ENCODE assay signal across 8 cellular contexts in the genomic region with DNA sequence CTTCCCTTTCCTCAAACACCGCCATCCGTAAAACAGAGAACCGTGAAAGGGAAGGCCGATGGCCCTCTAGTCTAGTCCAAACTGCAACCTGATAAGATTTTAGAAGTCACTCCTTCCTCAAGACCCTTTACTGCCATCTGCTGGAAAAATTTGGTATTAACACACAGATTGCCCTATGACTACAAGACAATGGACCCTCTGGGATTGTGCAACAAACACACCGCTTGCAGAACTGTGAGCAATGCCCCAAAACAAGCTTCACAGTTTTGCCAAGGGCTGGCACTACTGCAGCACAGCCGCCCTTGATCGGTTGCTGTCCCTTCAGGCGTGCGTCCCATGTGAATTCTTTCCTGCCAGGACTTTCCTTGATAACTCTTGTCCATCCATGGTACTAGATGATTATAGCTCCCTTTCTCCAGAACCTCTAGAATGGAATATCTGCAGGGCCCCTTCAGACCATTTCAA. TPM values are rescaled to one million over a fixed set of nuclear protein-coding genes. Genes with fewer than 3 reads are reported as not detected.
A peak's percentile ranks its signal among the peaks of the same experiment; 100 is the strongest.
DNase-seq lines count a peak whose midpoint lies in the region; ATAC-seq and TF ChIP-seq lines count a peak whose summit lies in the region.

No MANE protein-coding gene starts in this region.

- H3K27ac ChIP-seq in CD4-positive, alpha-beta T cell (ENCODE audit: low read depth, low read length) = no peak overlapping the region

- H3K4me1 Mint-ChIP-seq in CD4-positive, alpha-beta T cell (ENCODE audit: low read depth) = peaks cover 5% of the 10 kb centered on the region

- no peaks in the 10 kb centered on the region for H3K9me3 ChIP-seq in CD4-positive, alpha-beta T cell (ENCODE audit: control insufficient read depth, low read length)

- DNase-seq in CD4-positive, alpha-beta T cell = peak in 6 of 10 experiments; percentile 7 to 45 (median 13)
- DNase-seq in NCI-H2107 (lab: John Stamatoyannopoulos, UW) (peak; percentile 70), T1000 (lab: John Stamatoyannopoulos, UW) (peak; percentile 100), left colon (peak; percentile 23 to 30)
- DNase-seq in central memory CD4-positive, alpha-beta T cell = peak; percentile 62
- peak in 2 of 3 donors; percentile 33 to 52 for DNase-seq in stimulated activated CD4-positive, alpha-beta T cell treated with anti-CD3 and anti-CD28 coated beads, TNF-alpha, amount 100 ng/mL, for 48 hours (ENCODE audit: low read depth in 3 of 3)

- CTCF ChIA-PET in CD4-positive, alpha-beta T cell (lab: Charles Lee) = no interaction called here

- H3K27me3 ChIP-seq in CD4-positive, alpha-beta T cell (ENCODE audit: control insufficient read depth, insufficient read depth, low read length) = peaks cover 3% of the 10 kb centered on the region

- H3K4me3 Mint-ChIP-seq in CD4-positive, alpha-beta T cell = no peak overlapping the region

- H3K36me3 Mint-ChIP-seq in CD4-positive, alpha-beta T cell (ENCODE audit: low read depth) = no peaks in the 10 kb centered on the region

- POLR2A ChIA-PET in CD4-positive, alpha-beta T cell (lab: Charles Lee) = no interaction called here

- peak; percentile 91 for ATAC-seq in CD4-positive, alpha-beta T cell (ENCODE audit: poor library complexity)
- ATAC-seq in GM19035 (IDR thresholded peaks at IDR 0.05; ENCODE audit: unreplicated experiment) (peak; percentile 95), HG03135 (IDR thresholded peaks at IDR 0.05; ENCODE audit: unreplicated experiment) (peak; percentile 89), left colon (peak; percentile 88)

- H3K27me3 Mint-ChIP-seq in CD4-positive, alpha-beta T cell = peaks cover 28% of the 10 kb centered on the region

- H3K9me3 Mint-ChIP-seq in CD4-positive, alpha-beta T cell = no peaks in the 10 kb centered on the region

- intact Hi-C loops in CD4-positive, alpha-beta T cell (cut with DNase I, micrococcal nuclease) = loop anchor here (1.0 to 5.0 kb wide), 3 partner anchors 550 to 1216 kb away; no protein-coding TSS in a partner anchor
- intact Hi-C loops in left colon (cut with DNase I, micrococcal nuclease) = no loop called here

- H3K27ac Mint-ChIP-seq in CD4-positive, alpha-beta T cell = no peak overlapping the region

- TF ChIP-seq CTCF in CD4-positive, alpha-beta T cell (IDR thresholded peaks at IDR 0.05) = peak; percentile 85

RNA-seq across cellular contexts. Expression of a gene that starts 23.1 kb away (rescaled TPM):
- 10 to 100 TPM; 27.3 to 31.0 TPM for total RNA-seq in CD4-positive, alpha-beta T cell
- 10 to 100 TPM; 18.9 to 23.1 TPM for total RNA-seq in left colon

Comparison
In these comparisons a context has a peak if more than half of its experiments do, and no peak if none do; other contexts are left out.
1. DNase-seq: peak in every context shown above with its lines; median percentile 100 in T1000; 70 in NCI-H2107; 62 in central memory CD4-positive, alpha-beta T cell; 42 in stimulated activated CD4-positive, alpha-beta T cell treated with anti-CD3 and anti-CD28 coated beads, TNF-alpha, amount 100 ng/mL, for 48 hours; 26 in left colon; 13 in CD4-positive, alpha-beta T cell.
2. intact Hi-C loops: an anchor here in CD4-positive, alpha-beta T cell (1.0 to 5.0 kb wide); none called in left colon.